29 cellular contexts compared by ENCODE assay signal in the genomic region with DNA sequence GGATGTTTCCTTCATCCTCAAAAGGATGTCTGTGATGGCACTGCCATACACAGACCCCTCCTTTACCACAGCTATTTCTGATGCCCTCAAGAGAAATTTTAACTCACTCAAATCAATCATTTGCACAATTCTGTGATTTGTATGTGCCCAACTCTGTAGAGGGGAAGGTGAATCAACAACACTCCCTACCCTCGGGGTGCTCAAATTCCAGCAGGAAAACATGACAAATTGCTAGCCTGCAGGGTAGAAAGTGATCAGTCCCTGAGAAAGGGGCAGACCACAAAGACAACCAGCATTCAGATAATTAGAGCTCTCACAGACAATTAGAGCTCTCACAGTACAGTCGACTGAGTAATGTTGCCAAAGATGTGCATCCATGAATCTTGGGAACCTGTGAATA. TPM values are rescaled to one million over a fixed set of nuclear protein-coding genes. Genes with fewer than 3 reads are reported as not detected.
DNase-seq lines count a peak whose midpoint lies in the region; ATAC-seq and TF ChIP-seq lines count a peak whose summit lies in the region.
"Had no signal": no experiment of that assay in that cellular context is flagged by ENCODE, and none has a peak within 500 bp of the region (broad histone marks: within the 10 kb centered on the region; RNA-seq: fewer than 3 reads in every experiment).

No MANE protein-coding gene starts in this region.

- H3K36me3 ChIP-seq in mammary epithelial cell (ENCODE audit: insufficient read depth, low read length) = no peaks in the 10 kb centered on the region
- no peaks in the 10 kb centered on the region for H3K36me3 ChIP-seq in breast epithelium
- H3K36me3 ChIP-seq: BLaER1, heart right ventricle, left ventricle myocardium inferior, MG63 had no signal

- no peaks in the 10 kb centered on the region for H4K20me1 ChIP-seq in mammary epithelial cell (ENCODE audit: insufficient read depth, low read length)
- H4K20me1 ChIP-seq: BLaER1 had no signal

- H3K4me2 ChIP-seq in mammary epithelial cell (ENCODE audit: insufficient read depth, low read depth, low read length) = no peak overlapping the region
- H3K4me2 ChIP-seq: BLaER1 had no signal

- no peak overlapping the region for H3K4me3 Mint-ChIP-seq in Calu3 (ENCODE audit: low read depth, unreplicated experiment)
- H3K4me3 Mint-ChIP-seq: activated T-cell treated with anti-CD3 and anti-CD28 coated beads, Interleukin-2, amount 50 U/mL, for 24 hours; natural killer cell had no signal

- TF ChIP-seq POLR2A in breast epithelium (IDR thresholded peaks at IDR 0.05) = no peak

- H3K4me1 Mint-ChIP-seq in Calu3 (ENCODE audit: low read depth, unreplicated experiment) = peaks cover 24% of the 10 kb centered on the region

- H3K27me3 ChIP-seq in mammary epithelial cell (ENCODE audit: insufficient read depth, low read length) (no peaks in the 10 kb centered on the region), breast epithelium (no peaks in the 10 kb centered on the region)
- H3K27me3 ChIP-seq: BLaER1, body of pancreas, MG63 had no signal

- no peak overlapping the region for H3K9ac ChIP-seq in mammary epithelial cell (ENCODE audit: insufficient read depth, low read length)
- H3K9ac ChIP-seq: BLaER1 had no signal

- H3K27ac Mint-ChIP-seq in Calu3 (ENCODE audit: unreplicated experiment) = no peak overlapping the region
- H3K27ac Mint-ChIP-seq: activated T-cell treated with anti-CD3 and anti-CD28 coated beads, Interleukin-2, amount 50 U/mL, for 24 hours; natural killer cell had no signal

- no TSS peak for BruUV-seq in mammary epithelial cell (replicated peaks; lab: Mats Ljungman, UMichigan)
- BruUV-seq in Calu3 (replicated peaks; lab: Mats Ljungman, UMichigan) = no TSS peak

- WGBS in mammary epithelial cell (ENCODE audit: low coverage, missing lambda C conversion rate) = 0% methylated on average over 2 of the region's 2 CpGs

- dilution Hi-C loops in mammary epithelial cell (cut with HindIII; ENCODE audit: low sequenced_read_pairs) = no loop called here

- intact Hi-C loops in mammary epithelial cell (cut with micrococcal nuclease) (no loop called here), breast epithelium (cut with DNase I; ENCODE audit: low total_unique reads) (no loop called here), Calu3 (cut with micrococcal nuclease; ENCODE audit: unreplicated experiment) (no loop called here)

- peaks cover 27% of the 10 kb centered on the region for H3K36me3 Mint-ChIP-seq in Calu3 (ENCODE audit: insufficient read depth, unreplicated experiment)
- H3K36me3 Mint-ChIP-seq: natural killer cell had no signal

- H3K27ac ChIP-seq in mammary epithelial cell (ENCODE audit: insufficient read depth, low read depth, low read length) = peak overlapping the region; percentile 13
- no peak overlapping the region for H3K27ac ChIP-seq in breast epithelium
- H3K27ac ChIP-seq: BLaER1, body of pancreas, heart right ventricle, left ventricle myocardium inferior had no signal

- in situ Hi-C loops in mammary epithelial cell (cut with MboI; ENCODE audit: low sequenced_read_pairs in 2 of 2) = no loop called here

- TF ChIP-seq CTCF in mammary epithelial cell (conservative IDR thresholded peaks at IDR 0.05 in 1 of 2, IDR thresholded peaks at IDR 0.05 in 1 of 2; ENCODE audit: extremely low read depth in 1 of 2, insufficient read depth in 1 of 2, low read depth in 1 of 2, low read length in 2 of 2) (no peak), breast epithelium (IDR thresholded peaks at IDR 0.05) (no peak), epithelial cell of esophagus (IDR thresholded peaks at IDR 0.05; ENCODE audit: insufficient read depth, low read depth, low read length, missing control alignments) (no peak), Calu3 (IDR thresholded peaks at IDR 0.05; ENCODE audit: unreplicated experiment) (no peak)

- H3K4me1 ChIP-seq in mammary epithelial cell (ENCODE audit: insufficient read depth, low read length) (peaks cover 67% of the 10 kb centered on the region), breast epithelium (no peaks in the 10 kb centered on the region)
- H3K4me1 ChIP-seq: BLaER1 had no signal

- ATAC-seq in GM18520 (IDR thresholded peaks at IDR 0.05; ENCODE audit: unreplicated experiment) (no peak), HG03139 (IDR thresholded peaks at IDR 0.05; ENCODE audit: unreplicated experiment) (no peak), GM21390 (IDR thresholded peaks at IDR 0.05; ENCODE audit: unreplicated experiment) (no peak)
- ATAC-seq: body of pancreas, heart right ventricle, natural killer cell, SK-N-SH treated with all-trans-retinoic acid at 6 μM for 48 hours had no signal

- H3K9me3 Mint-ChIP-seq in Calu3 (ENCODE audit: low read depth, unreplicated experiment) = no peaks in the 10 kb centered on the region
- H3K9me3 Mint-ChIP-seq: activated T-cell treated with anti-CD3 and anti-CD28 coated beads, Interleukin-2, amount 50 U/mL, for 24 hours; natural killer cell had no signal

- H3K4me3 ChIP-seq in mammary epithelial cell (replicated peaks in 1 of 3; ENCODE audit: insufficient read depth in 1 of 3, low read depth in 2 of 3, low read length in 3 of 3) (no peak overlapping the region), breast epithelium (no peak overlapping the region), epithelial cell of esophagus (ENCODE audit: low read length) (no peak overlapping the region)
- H3K4me3 ChIP-seq: BLaER1, body of pancreas, heart right ventricle, left ventricle myocardium inferior, MG63 had no signal

- DNase-seq in mammary epithelial cell (peak; percentile 71), breast epithelium (ENCODE audit: low spot score in 2 of 2) (no peak), NCI-H2227 treated with DMSO at 0.1 percent for 48 hours (lab: John Stamatoyannopoulos, UW) (peak; percentile 36), epithelial cell of esophagus (ENCODE audit: low read depth) (peak; percentile 70), Calu3 (no peak)
- DNase-seq: activated CD4-positive, alpha-beta T cell treated with anti-CD3 and anti-CD28 coated beads for 4 hours; activated T-cell treated with anti-CD3 and anti-CD28 coated beads, Interleukin-2, amount 50 U/mL, for 24 hours; body of pancreas; Caco-2; effector CD4-positive, alpha-beta T cell; heart right ventricle; left ventricle myocardium inferior; MG63; natural killer cell; NCI-H187 treated with DMSO at 0.1 percent for 48 hours; NCI-H510A; stimulated activated CD4-positive, alpha-beta T cell treated with anti-CD3 and anti-CD28 coated beads, Interleukin-4, amount 100 ng/mL, for 4 hours; stimulated activated naive CD4-positive, alpha-beta T cell; T-helper 2 cell had no signal

- no peaks in the 10 kb centered on the region for H3K27me3 Mint-ChIP-seq in Calu3 (ENCODE audit: unreplicated experiment)

- H3K79me2 ChIP-seq in mammary epithelial cell (ENCODE audit: insufficient read depth, low read length) = no peaks in the 10 kb centered on the region

- no peak overlapping the region for H2AFZ ChIP-seq in mammary epithelial cell (ENCODE audit: low read depth, low read length)

- CTCF ChIA-PET in mammary epithelial cell (lab: Charles Lee; ENCODE audit: low non-redundant PET) (no interaction called here), Calu3 (lab: Charles Lee) (no interaction called here)

- H3K9me3 ChIP-seq in mammary epithelial cell (replicated peaks; ENCODE audit: insufficient read depth, low read length) (no peaks in the 10 kb centered on the region), breast epithelium (no peaks in the 10 kb centered on the region)
- H3K9me3 ChIP-seq: BLaER1, body of pancreas, Caco-2, heart right ventricle, left ventricle myocardium inferior, MG63 had no signal

RNA-seq across cellular contexts. Expression of a gene that starts 45.3 kb away (rescaled TPM):
- total RNA-seq in mammary epithelial cell (under 1 TPM in 1 of 2 donors, not detected in 1; 0.38 TPM), breast epithelium (not detected), Calu3 (2022) (9.1 and 12.0 TPM in 2 replicates)
- polyA plus RNA-seq in mammary epithelial cell = 0.11 TPM
- polyA minus RNA-seq in mammary epithelial cell = 0.78 TPM
- total RNA-seq: activated CD8-positive, alpha-beta memory T cell treated with anti-CD3 and anti-CD28 coated beads for 36 hours; body of pancreas; Caco-2; heart right ventricle; HT-29; left ventricle myocardium inferior; natural killer cell; osteocyte; temporal lobe; urinary bladder had no signal
- polyA plus RNA-seq: heart right ventricle, urinary bladder had no signal

Comparison
In these comparisons a context has a peak if more than half of its experiments do, and no peak if none do; other contexts are left out.
1. DNase-seq: peak in mammary epithelial cell (single experiment), NCI-H2227 treated with DMSO at 0.1 percent for 48 hours (single experiment) and epithelial cell of esophagus (single experiment); none in breast epithelium (0 of 2) and Calu3 (single experiment).